ENCODE assay signal across 1 cellular context in the genomic region with DNA sequence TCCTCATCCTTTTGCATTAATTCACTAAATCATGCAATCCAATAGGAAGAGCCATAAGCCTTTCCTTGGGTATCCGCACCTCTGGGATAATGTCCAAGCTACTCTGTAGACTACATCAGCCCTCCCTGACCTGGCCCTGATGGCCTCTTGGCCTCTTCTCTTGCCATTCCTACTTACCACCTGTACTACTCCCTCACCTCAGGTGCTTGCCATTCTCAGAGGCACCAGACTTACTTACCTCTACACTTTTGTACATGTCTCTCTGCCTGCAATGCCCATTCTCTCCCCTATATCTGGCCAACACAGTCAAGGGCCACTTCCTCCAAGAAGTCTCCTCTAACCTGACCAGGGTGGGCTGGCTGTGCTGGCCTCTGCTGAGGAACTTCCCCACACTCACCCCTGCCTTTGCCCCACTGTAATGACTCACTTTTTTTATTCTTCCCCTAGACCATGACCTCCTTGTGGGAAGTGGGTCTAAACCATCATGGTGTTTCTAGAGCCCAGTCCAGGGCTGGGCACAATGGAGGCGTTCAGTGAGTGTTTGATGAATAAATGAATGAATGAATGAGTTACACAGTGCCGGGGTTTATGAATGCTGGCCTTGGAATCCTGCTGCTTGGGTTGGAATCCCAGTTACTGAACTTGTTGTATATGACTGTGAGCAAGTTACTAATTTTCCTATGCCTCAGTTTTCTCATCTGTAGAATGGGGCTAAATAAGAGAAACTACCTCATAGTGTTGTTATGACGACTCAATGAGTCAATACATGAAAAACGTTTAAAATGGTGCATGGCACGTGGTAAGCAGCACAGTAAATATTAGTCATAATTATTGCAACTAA.
TF ChIP-seq lines count a peak whose summit lies in the region.

No MANE protein-coding gene starts in this region.

TF ChIP-seq in K562, 482 proteins besides CTCF, POLR2A, EP300 and RAD21 (continued from another document):
- TF ChIP-seq, protein P1, sequence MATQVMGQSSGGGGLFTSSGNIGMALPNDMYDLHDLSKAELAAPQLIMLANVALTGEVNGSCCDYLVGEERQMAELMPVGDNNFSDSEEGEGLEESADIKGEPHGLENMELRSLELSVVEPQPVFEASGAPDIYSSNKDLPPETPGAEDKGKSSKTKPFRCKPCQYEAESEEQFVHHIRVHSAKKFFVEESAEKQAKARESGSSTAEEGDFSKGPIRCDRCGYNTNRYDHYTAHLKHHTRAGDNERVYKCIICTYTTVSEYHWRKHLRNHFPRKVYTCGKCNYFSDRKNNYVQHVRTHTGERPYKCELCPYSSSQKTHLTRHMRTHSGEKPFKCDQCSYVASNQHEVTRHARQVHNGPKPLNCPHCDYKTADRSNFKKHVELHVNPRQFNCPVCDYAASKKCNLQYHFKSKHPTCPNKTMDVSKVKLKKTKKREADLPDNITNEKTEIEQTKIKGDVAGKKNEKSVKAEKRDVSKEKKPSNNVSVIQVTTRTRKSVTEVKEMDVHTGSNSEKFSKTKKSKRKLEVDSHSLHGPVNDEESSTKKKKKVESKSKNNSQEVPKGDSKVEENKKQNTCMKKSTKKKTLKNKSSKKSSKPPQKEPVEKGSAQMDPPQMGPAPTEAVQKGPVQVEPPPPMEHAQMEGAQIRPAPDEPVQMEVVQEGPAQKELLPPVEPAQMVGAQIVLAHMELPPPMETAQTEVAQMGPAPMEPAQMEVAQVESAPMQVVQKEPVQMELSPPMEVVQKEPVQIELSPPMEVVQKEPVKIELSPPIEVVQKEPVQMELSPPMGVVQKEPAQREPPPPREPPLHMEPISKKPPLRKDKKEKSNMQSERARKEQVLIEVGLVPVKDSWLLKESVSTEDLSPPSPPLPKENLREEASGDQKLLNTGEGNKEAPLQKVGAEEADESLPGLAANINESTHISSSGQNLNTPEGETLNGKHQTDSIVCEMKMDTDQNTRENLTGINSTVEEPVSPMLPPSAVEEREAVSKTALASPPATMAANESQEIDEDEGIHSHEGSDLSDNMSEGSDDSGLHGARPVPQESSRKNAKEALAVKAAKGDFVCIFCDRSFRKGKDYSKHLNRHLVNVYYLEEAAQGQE (CRISPR knock-in tag; IDR thresholded peaks at IDR 0.05; ENCODE audit: low read depth) = no peak
- TF ChIP-seq TEAD1 (CRISPR knock-in tag; IDR thresholded peaks at IDR 0.05) (no peak), TEAD4 (IDR thresholded peaks at IDR 0.05; ENCODE audit: low read length) (no peak), TEAD4 (CRISPR knock-in tag; IDR thresholded peaks at IDR 0.05; ENCODE audit: borderline replicate concordance) (no peak), ZBED1 (IDR thresholded peaks at IDR 0.05) (no peak), BDP1 (IDR thresholded peaks at IDR 0.05; ENCODE audit: insufficient read depth, insufficient read length) (no peak), ADNP (tag; IDR thresholded peaks at IDR 0.05) (peak; percentile 69)
- TF ChIP-seq, protein P2, sequence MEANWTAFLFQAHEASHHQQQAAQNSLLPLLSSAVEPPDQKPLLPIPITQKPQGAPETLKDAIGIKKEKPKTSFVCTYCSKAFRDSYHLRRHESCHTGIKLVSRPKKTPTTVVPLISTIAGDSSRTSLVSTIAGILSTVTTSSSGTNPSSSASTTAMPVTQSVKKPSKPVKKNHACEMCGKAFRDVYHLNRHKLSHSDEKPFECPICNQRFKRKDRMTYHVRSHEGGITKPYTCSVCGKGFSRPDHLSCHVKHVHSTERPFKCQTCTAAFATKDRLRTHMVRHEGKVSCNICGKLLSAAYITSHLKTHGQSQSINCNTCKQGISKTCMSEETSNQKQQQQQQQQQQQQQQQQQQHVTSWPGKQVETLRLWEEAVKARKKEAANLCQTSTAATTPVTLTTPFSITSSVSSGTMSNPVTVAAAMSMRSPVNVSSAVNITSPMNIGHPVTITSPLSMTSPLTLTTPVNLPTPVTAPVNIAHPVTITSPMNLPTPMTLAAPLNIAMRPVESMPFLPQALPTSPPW (CRISPR knock-in tag; IDR thresholded peaks at IDR 0.05) = no peak
